In the genomic region with DNA sequence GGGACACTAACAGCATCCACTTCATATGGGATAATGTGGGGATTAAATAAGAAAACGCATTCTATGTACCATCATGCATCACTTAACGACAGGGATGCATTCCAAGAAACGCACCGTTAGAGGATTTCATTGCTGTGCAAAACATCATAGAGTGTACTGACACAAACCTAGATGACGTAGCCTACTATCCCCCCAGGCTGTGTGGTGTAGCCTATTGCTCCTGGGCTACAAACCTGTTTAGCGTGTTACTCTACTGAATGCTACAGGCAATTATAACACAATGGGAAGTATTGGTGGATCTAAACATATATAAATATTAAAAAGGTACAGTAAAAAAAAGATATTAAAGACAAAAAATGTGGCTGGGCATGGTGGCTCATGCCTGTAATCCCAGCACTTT, we compare ENCODE assay signal across 30 cellular contexts.
"Had no signal": no experiment of that assay in that cellular context is flagged by ENCODE, and none has a peak within 500 bp of the region (broad histone marks: within the 10 kb centered on the region; RNA-seq: fewer than 3 reads in every experiment).

No MANE protein-coding gene starts in this region.

- H3K27me3 ChIP-seq: colonic mucosa, heart left ventricle, hepatocyte, right atrium auricular region, stomach, thyroid gland, upper lobe of left lung had no signal

- H3K4me1 Mint-ChIP-seq: endodermal cell; memory B cell; mesothelial cell of epicardium; naive B cell; neural crest cell; stimulated activated effector memory CD8-positive, alpha-beta T cell treated with anti-CD3 and anti-CD28 coated beads, Interleukin-12 subunit alpha, Interleukin-12 subunit beta, amount 100 ng/mL, for 72 hours had no signal

- ATAC-seq: esophagus mucosa; gastroesophageal sphincter; heart left ventricle; left lobe of liver; mucosa of descending colon; natural killer cell treated with Interleukin-12 subunit alpha and Interleukin-12 subunit beta and Interleukin-15 and Interleukin-18, amount 100 ng/mL, for 72 hours; sciatic nerve; stimulated activated effector memory CD8-positive, alpha-beta T cell treated with anti-CD3 and anti-CD28 coated beads, Interleukin-12 subunit alpha, Interleukin-12 subunit beta, amount 100 ng/mL, for 72 hours had no signal

- H3K27ac ChIP-seq: colonic mucosa, epithelial cell of prostate, gastroesophageal sphincter, heart left ventricle, hepatocyte, parathyroid adenoma, right atrium auricular region, stomach, thyroid gland, upper lobe of left lung had no signal

- H3K4me1 ChIP-seq: colonic mucosa, gastroesophageal sphincter, heart left ventricle, parathyroid adenoma, right atrium auricular region, stomach, thyroid gland, upper lobe of left lung had no signal

- H3K27ac Mint-ChIP-seq: dendritic cell treated with granulocyte-macrophage colony-stimulating factor and Interleukin-4, amounts not matched to agents 40 ng/mL and 50 ng/mL, for 4 days; endodermal cell; memory B cell; mesothelial cell of epicardium; naive B cell; natural killer cell treated with Interleukin-12 subunit alpha and Interleukin-12 subunit beta and Interleukin-15 and Interleukin-18, amount 100 ng/mL, for 72 hours; progenitor cell of endocrine pancreas; stimulated activated effector memory CD8-positive, alpha-beta T cell treated with anti-CD3 and anti-CD28 coated beads, Interleukin-12 subunit alpha, Interleukin-12 subunit beta, amount 100 ng/mL, for 72 hours had no signal

- H3K36me3 Mint-ChIP-seq: memory B cell; mesothelial cell of epicardium; naive B cell; natural killer cell treated with Interleukin-12 subunit alpha and Interleukin-12 subunit beta and Interleukin-15 and Interleukin-18, amount 100 ng/mL, for 72 hours; stimulated activated effector memory CD8-positive, alpha-beta T cell treated with anti-CD3 and anti-CD28 coated beads, Interleukin-12 subunit alpha, Interleukin-12 subunit beta, amount 100 ng/mL, for 72 hours had no signal

- H3K4me3 Mint-ChIP-seq: dendritic cell treated with granulocyte-macrophage colony-stimulating factor and Interleukin-4, amounts not matched to agents 40 ng/mL and 50 ng/mL, for 4 days; endodermal cell; memory B cell; mesothelial cell of epicardium; naive B cell; natural killer cell treated with Interleukin-12 subunit alpha and Interleukin-12 subunit beta and Interleukin-15 and Interleukin-18, amount 100 ng/mL, for 72 hours; neural crest cell; stimulated activated effector memory CD8-positive, alpha-beta T cell treated with anti-CD3 and anti-CD28 coated beads, Interleukin-12 subunit alpha, Interleukin-12 subunit beta, amount 100 ng/mL, for 72 hours had no signal

- DNase-seq: colonic mucosa; effector CD8-positive, alpha-beta T cell; foreskin fibroblast; heart left ventricle; kidney; mucosa of descending colon; naive B cell; stimulated activated CD4-positive, alpha-beta T cell treated with anti-CD3 and anti-CD28 coated beads, Interleukin-12 subunit alpha, Interleukin-12 subunit beta, amount 100 ng/mL, for 4 hours; stimulated activated CD4-positive, alpha-beta T cell treated with anti-CD3 and anti-CD28 coated beads, Interleukin-2, amount 100 ng/mL, for 24 hours; stimulated activated CD4-positive, alpha-beta T cell treated with anti-CD3 and anti-CD28 coated beads, Interleukin-4, amount 100 ng/mL, for 24 hours; stimulated activated naive CD4-positive, alpha-beta T cell treated with Interleukin-2 at 50 U/mL for 16 hours; stomach; thyroid gland had no signal

- H3K9me3 Mint-ChIP-seq: dendritic cell treated with granulocyte-macrophage colony-stimulating factor and Interleukin-4, amounts not matched to agents 40 ng/mL and 50 ng/mL, for 4 days; endodermal cell; memory B cell; natural killer cell treated with Interleukin-12 subunit alpha and Interleukin-12 subunit beta and Interleukin-15 and Interleukin-18, amount 100 ng/mL, for 72 hours; neural crest cell had no signal

- H3K27me3 Mint-ChIP-seq: dendritic cell treated with granulocyte-macrophage colony-stimulating factor and Interleukin-4, amounts not matched to agents 40 ng/mL and 50 ng/mL, for 4 days; memory B cell; natural killer cell treated with Interleukin-12 subunit alpha and Interleukin-12 subunit beta and Interleukin-15 and Interleukin-18, amount 100 ng/mL, for 72 hours had no signal
